ENCODE assay signal across 21 cellular contexts in genomic region chr9:113568081-113568435, GRCh38.
A peak's percentile ranks its signal among the peaks of the same experiment; 100 is the strongest.
DNase-seq lines count a peak whose midpoint lies in the region; ATAC-seq, FAIRE-seq and TF ChIP-seq lines count a peak whose summit lies in the region.
"Had no signal": no experiment of that assay in that cellular context is flagged by ENCODE, and none has a peak within 500 bp of the region (broad histone marks: within the 10 kb centered on the region; RNA-seq: fewer than 3 reads in every experiment).

No MANE protein-coding gene starts in this region.

- DNase-seq in left ventricle myocardium inferior, result no peak
- DNase-seq in left cardiac atrium, result no peak
- DNase-seq in ascending aorta (ENCODE audit: low spot score in 2 of 2), result peak in 1 of 2 donors; percentile 60
- DNase-seq in posterior vena cava (ENCODE audit: low spot score), result peak; percentile 9
- peak in 1 of 2 donors; percentile 8 for DNase-seq in tibial artery
- no peak for DNase-seq in NOMO-1 treated with dmso at 0.1 percent for 144 hours (lab: John Stamatoyannopoulos, UW; ENCODE audit: unreplicated experiment)
- DNase-seq in HTR-8/SVneo (ENCODE audit: insufficient read length, low spot score), result no peak
- DNase-seq: activated T-cell treated with anti-CD3 and anti-CD28 coated beads, Interleukin-2, amount 50 U/mL, for 4 hours; CD4-positive, alpha-beta T cell; GF-D8; KBM-7; NCI-H526; nephron progenitor cell; Right ventricle myocardium superior; stimulated activated CD4-positive, alpha-beta T cell treated with anti-CD3 and anti-CD28 coated beads, Interleukin-2, amount 100 ng/mL, for 24 hours; SW 1271; thyroid gland had no signal

- H3K36me3 ChIP-seq in left ventricle myocardium inferior, result no peaks in the 10 kb centered on the region
- H3K36me3 ChIP-seq in ascending aorta, result no peaks in the 10 kb centered on the region
- no peaks in the 10 kb centered on the region for H3K36me3 ChIP-seq in tibial artery
- H3K36me3 ChIP-seq: thyroid gland had no signal

- no peak for ATAC-seq in left cardiac atrium
- ATAC-seq in GM18868 (IDR thresholded peaks at IDR 0.05; ENCODE audit: unreplicated experiment), result no peak
- ATAC-seq: activated CD4-positive, CD25-positive, alpha-beta regulatory T cell treated with anti-CD3 and anti-CD28 coated beads, Interleukin-2, amount 50 U/mL, for 24 hours; activated T-cell treated with anti-CD3 and anti-CD28 coated beads, Interleukin-2, amount 50 U/mL, for 4 hours; stimulated activated memory B cell treated with anti-CD40 and anti-IgM and Interleukin-4, amounts not matched to agents 10 μg/mL and 1 μg/mL and 100 μg/mL, for 72 hours had no signal

- TF ChIP-seq CTCF in left ventricle myocardium inferior (IDR thresholded peaks at IDR 0.05; ENCODE audit: borderline replicate concordance), result no peak
- no peak for TF ChIP-seq CTCF in ascending aorta (IDR thresholded peaks at IDR 0.05)
- no peak for TF ChIP-seq CTCF in tibial artery (IDR thresholded peaks at IDR 0.05)

- H3K4me3 ChIP-seq in left ventricle myocardium inferior, result no peak overlapping the region
- H3K4me3 ChIP-seq in ascending aorta, result peak overlapping the region in 1 of 2 donors; percentile 81
- peak overlapping the region in 1 of 2 donors; percentile 9 for H3K4me3 ChIP-seq in tibial artery
- H3K4me3 ChIP-seq: thyroid gland had no signal

- H3K27ac ChIP-seq in left ventricle myocardium inferior (replicated peaks) (peak overlapping the region; percentile 94), ascending aorta (peak overlapping the region; percentile 94 to 97), tibial artery (peak overlapping the region; percentile 88 to 92)

- FAIRE-seq in HTR-8/SVneo (lab: Jason Lieb, UNC), result no peak
- FAIRE-seq: colon had no signal

- H3K9me3 ChIP-seq in left ventricle myocardium inferior (replicated peaks), result no peaks in the 10 kb centered on the region
- no peaks in the 10 kb centered on the region for H3K9me3 ChIP-seq in ascending aorta
- no peaks in the 10 kb centered on the region for H3K9me3 ChIP-seq in tibial artery
- H3K9me3 ChIP-seq: thyroid gland had no signal

- H3K4me1 ChIP-seq in left ventricle myocardium inferior (peaks cover 100% of the 10 kb centered on the region), ascending aorta (peaks cover 34 to 63% of the 10 kb centered on the region in 2 donors), tibial artery (peaks cover 0 to 93% (median 72%) of the 10 kb centered on the region in 4 donors)

- H3K27me3 ChIP-seq in left ventricle myocardium inferior (ENCODE audit: low read depth), result no peaks in the 10 kb centered on the region
- H3K27me3 ChIP-seq in ascending aorta, result no peaks in the 10 kb centered on the region
- H3K27me3 ChIP-seq in tibial artery, result no peaks in the 10 kb centered on the region
- H3K27me3 ChIP-seq: thyroid gland had no signal

- intact Hi-C loops in left ventricle myocardium inferior (cut with micrococcal nuclease), result no loop called here
- intact Hi-C loops in left cardiac atrium (cut with DNase I), result no loop called here
- intact Hi-C loops in ascending aorta (cut with DNase I), result loop anchor here (5.0 kb wide), 1 partner anchor 106 kb away; the partner anchor contains the start of gene RGS3
- intact Hi-C loops in posterior vena cava (cut with DNase I), result loop anchor here in 1 of 2 donors (10.0 kb wide), 1 partner anchor 1377 kb away; no protein-coding TSS in a partner anchor
- intact Hi-C loops in tibial artery (cut with DNase I; ENCODE audit: low total_unique reads), result no loop called here
